In genomic region chr9:398085-398484, GRCh38 we compare ENCODE assay signal across 36 cellular contexts.
DNase-seq lines count a peak whose midpoint lies in the region; ATAC-seq, FAIRE-seq and TF ChIP-seq lines count a peak whose summit lies in the region.
"Had no signal": no experiment of that assay in that cellular context is flagged by ENCODE, and none has a peak within 500 bp of the region (broad histone marks: within the 10 kb centered on the region; RNA-seq: fewer than 3 reads in every experiment).

No MANE protein-coding gene starts in this region.

- no peaks in the 10 kb centered on the region for H3K4me1 ChIP-seq in GM23338 (ENCODE audit: insufficient read depth)
- no peaks in the 10 kb centered on the region for H3K4me1 ChIP-seq in left lung
- H3K4me1 ChIP-seq in trophoblast cell (ENCODE audit: control insufficient read depth in 1 of 2, insufficient read depth in 2 of 2, low read length in 2 of 2): no peaks in the 10 kb centered on the region
- no peaks in the 10 kb centered on the region for H3K4me1 ChIP-seq in right cardiac atrium (ENCODE audit: control insufficient read depth, insufficient read depth, low read length)
- no peaks in the 10 kb centered on the region for H3K4me1 ChIP-seq in CD4-positive, alpha-beta memory T cell (ENCODE audit: insufficient read depth, low read length)
- H3K4me1 ChIP-seq: A549; BE2C; BLaER1; BLaER1 treated with 17β-estradiol and CSF1 and Interleukin-3, amounts not matched to agents 10 nM and 100 nM; Caco-2 had no signal

- no peak overlapping the region for H2AK5ac ChIP-seq in trophoblast cell (ENCODE audit: low read length)

- no peak for TF ChIP-seq CTCF in GM23338 (conservative IDR thresholded peaks at IDR 0.05; ENCODE audit: low read depth in 2 of 2)
- TF ChIP-seq CTCF in left lung (IDR thresholded peaks at IDR 0.05): no peak
- TF ChIP-seq CTCF in osteocyte (IDR thresholded peaks at IDR 0.05): no peak

- peak overlapping the region; percentile 61 for H3K23ac ChIP-seq in trophoblast cell (ENCODE audit: low read length)

- no peaks in the 10 kb centered on the region for H3K36me3 ChIP-seq in GM23338 (ENCODE audit: insufficient read depth)
- H3K36me3 ChIP-seq in left lung: peaks cover 0 to 85% of the 10 kb centered on the region in 2 donors
- H3K36me3 ChIP-seq in trophoblast cell (ENCODE audit: control insufficient read depth in 1 of 2, insufficient read depth in 2 of 2, low read length in 2 of 2): no peaks in the 10 kb centered on the region
- H3K36me3 ChIP-seq in CD4-positive, alpha-beta memory T cell (ENCODE audit: insufficient read depth, low read length): peaks cover 87% of the 10 kb centered on the region
- H3K36me3 ChIP-seq: BE2C had no signal

- H3K4me3 Mint-ChIP-seq in GM23338: no peak overlapping the region
- no peak overlapping the region for H3K4me3 Mint-ChIP-seq in osteocyte (ENCODE audit: unreplicated experiment)
- no peak overlapping the region for H3K4me3 Mint-ChIP-seq in CD4-positive, alpha-beta memory T cell
- H3K4me3 Mint-ChIP-seq: B cell; CD14-positive monocyte; CD4-positive, alpha-beta T cell; CD4-positive, CD25-positive, alpha-beta regulatory T cell; CD8-positive, alpha-beta memory T cell; CD8-positive, alpha-beta T cell had no signal

- H3K27me3 Mint-ChIP-seq in GM23338 (ENCODE audit: insufficient read depth, low read depth, poor library complexity) (peaks cover 15% of the 10 kb centered on the region), osteocyte (ENCODE audit: unreplicated experiment) (no peaks in the 10 kb centered on the region)
- no peaks in the 10 kb centered on the region for H3K27me3 Mint-ChIP-seq in CD4-positive, alpha-beta memory T cell
- H3K27me3 Mint-ChIP-seq: B cell; CD4-positive, alpha-beta T cell; CD4-positive, CD25-positive, alpha-beta regulatory T cell had no signal

- CTCF ChIA-PET in CD4-positive, alpha-beta memory T cell (lab: Charles Lee; ENCODE audit: partially characterized antibody): no interaction called here

- no peak overlapping the region for H3K27ac ChIP-seq in GM23338 (ENCODE audit: low read depth)
- no peak overlapping the region for H3K27ac ChIP-seq in left lung
- no peak overlapping the region for H3K27ac ChIP-seq in trophoblast cell (ENCODE audit: low read depth, low read length)
- H3K27ac ChIP-seq in right cardiac atrium (ENCODE audit: low read length): no peak overlapping the region
- no peak overlapping the region for H3K27ac ChIP-seq in CD4-positive, alpha-beta memory T cell (ENCODE audit: low read depth, low read length)
- H3K27ac ChIP-seq: 22Rv1; A549; BLaER1; BLaER1 treated with 17β-estradiol and CSF1 and Interleukin-3, amounts not matched to agents 10 nM and 100 nM; C4-2B had no signal

- POLR2A ChIA-PET in CD4-positive, alpha-beta memory T cell (lab: Charles Lee; ENCODE audit: partially characterized antibody): no interaction called here

- no peaks in the 10 kb centered on the region for H3F3A ChIP-seq in GM23338 (replicated peaks; ENCODE audit: low read depth)

- ATAC-seq in GM23338: no peak
- ATAC-seq in left lung: peak; percentile 68
- no peak for ATAC-seq in right cardiac atrium
- ATAC-seq in GM18505 (IDR thresholded peaks at IDR 0.05; ENCODE audit: unreplicated experiment): no peak
- ATAC-seq: A549; CD8-positive, alpha-beta T cell had no signal

- no peak overlapping the region for H4K12ac ChIP-seq in trophoblast cell (ENCODE audit: low read depth, low read length)

- H2AFZ ChIP-seq in GM23338 (0 out of 2 replicates have a peak overlapping the region, but pooled peaks have one; percentile 28), trophoblast cell (ENCODE audit: insufficient read depth, low read length, poor library complexity) (no peak overlapping the region)

- H3K4me1 Mint-ChIP-seq in GM23338 (no peaks in the 10 kb centered on the region), osteocyte (ENCODE audit: unreplicated experiment) (no peaks in the 10 kb centered on the region)
- H3K4me1 Mint-ChIP-seq in CD4-positive, alpha-beta memory T cell: peaks cover 0 to 7% (median 4%) of the 10 kb centered on the region in 4 donors
- H3K4me1 Mint-ChIP-seq: B cell; CD14-positive monocyte; CD8-positive, alpha-beta memory T cell had no signal

- H4K8ac ChIP-seq in trophoblast cell (ENCODE audit: low read depth, low read length): no peak overlapping the region

- H3K79me2 ChIP-seq in GM23338 (replicated peaks; ENCODE audit: insufficient read depth): no peaks in the 10 kb centered on the region
- H3K79me2 ChIP-seq in trophoblast cell (ENCODE audit: control insufficient read depth, insufficient read depth, low read length, poor library complexity): no peaks in the 10 kb centered on the region

- H3K4me2 ChIP-seq in GM23338: no peak overlapping the region
- H3K4me2 ChIP-seq in trophoblast cell (ENCODE audit: low read length): no peak overlapping the region
- H3K4me2 ChIP-seq: A549; BLaER1; BLaER1 treated with 17β-estradiol and CSF1 and Interleukin-3, amounts not matched to agents 10 nM and 100 nM had no signal

- H2BK120ac ChIP-seq in trophoblast cell (ENCODE audit: insufficient read depth, low read length, poor library complexity): no peak overlapping the region

- H3K9me3 Mint-ChIP-seq in GM23338: peaks cover 24% of the 10 kb centered on the region
- H3K9me3 Mint-ChIP-seq in osteocyte (ENCODE audit: unreplicated experiment): no peaks in the 10 kb centered on the region
- peaks cover 0 to 6% (median 0%) of the 10 kb centered on the region in 8 donors for H3K9me3 Mint-ChIP-seq in CD4-positive, alpha-beta memory T cell
- H3K9me3 Mint-ChIP-seq: CD4-positive, alpha-beta T cell; CD8-positive, alpha-beta memory T cell; CD8-positive, alpha-beta T cell had no signal

- H3K9me2 ChIP-seq in GM23338 (ENCODE audit: insufficient read depth): peaks cover 14% of the 10 kb centered on the region; the same call in 1 of the 2 replicates

- no peak overlapping the region for H3K4ac ChIP-seq in trophoblast cell (ENCODE audit: low read depth, low read length)

- H3K79me1 ChIP-seq in trophoblast cell (ENCODE audit: low read length): no peaks in the 10 kb centered on the region

- no peak overlapping the region for H4K91ac ChIP-seq in trophoblast cell (ENCODE audit: low read depth, low read length)

- H3K27me3 ChIP-seq in GM23338 (ENCODE audit: insufficient read depth) (no peaks in the 10 kb centered on the region), left lung (no peaks in the 10 kb centered on the region), trophoblast cell (ENCODE audit: insufficient read depth, low read length) (no peaks in the 10 kb centered on the region), right cardiac atrium (ENCODE audit: control insufficient read depth, insufficient read depth) (no peaks in the 10 kb centered on the region)
- H3K27me3 ChIP-seq in CD4-positive, alpha-beta memory T cell (ENCODE audit: insufficient read depth, low read length): no peaks in the 10 kb centered on the region
- H3K27me3 ChIP-seq: BE2C; BLaER1; BLaER1 treated with 17β-estradiol and CSF1 and Interleukin-3, amounts not matched to agents 10 nM and 100 nM had no signal

- H3K27ac Mint-ChIP-seq in GM23338 (no peak overlapping the region), osteocyte (ENCODE audit: unreplicated experiment) (no peak overlapping the region)
- no peak overlapping the region for H3K27ac Mint-ChIP-seq in CD4-positive, alpha-beta memory T cell
- H3K27ac Mint-ChIP-seq: B cell; CD4-positive, alpha-beta T cell; CD8-positive, alpha-beta T cell had no signal

- no peaks in the 10 kb centered on the region for H4K20me1 ChIP-seq in GM23338 (replicated peaks; ENCODE audit: insufficient read depth)
- H4K20me1 ChIP-seq: BLaER1 had no signal

- no peak for FAIRE-seq in GM12891 (lab: Jason Lieb, UNC)
- FAIRE-seq: A204.1, A549, D721Med had no signal

- no peak overlapping the region for H3K18ac ChIP-seq in trophoblast cell (ENCODE audit: low read length)

- no peak overlapping the region for H3K4me3 ChIP-seq in GM23338
- H3K4me3 ChIP-seq in left lung: no peak overlapping the region
- no peak overlapping the region for H3K4me3 ChIP-seq in trophoblast cell (ENCODE audit: low read depth, low read length)
- H3K4me3 ChIP-seq in right cardiac atrium (ENCODE audit: low read length): no peak overlapping the region
- H3K4me3 ChIP-seq in CD4-positive, alpha-beta memory T cell (ENCODE audit: low read length in 2 of 2): no peak overlapping the region
- H3K4me3 ChIP-seq: A549; BLaER1; BLaER1 treated with 17β-estradiol and CSF1 and Interleukin-3, amounts not matched to agents 10 nM and 100 nM had no signal

- WGBS in trophoblast cell (ENCODE audit: extremely low coverage, insufficient coverage, insufficient read length): no CpG with 5 or more reads among the region's 5 CpGs
- WGBS in right cardiac atrium: 88% methylated on average over 5 of the region's 5 CpGs

- H3K36me3 Mint-ChIP-seq in GM23338 (ENCODE audit: low read depth) (peaks cover 24% of the 10 kb centered on the region), osteocyte (ENCODE audit: unreplicated experiment) (no peaks in the 10 kb centered on the region)
- peaks cover 64 to 75% of the 10 kb centered on the region in 2 donors for H3K36me3 Mint-ChIP-seq in CD4-positive, alpha-beta memory T cell

- no peak overlapping the region for H3K14ac ChIP-seq in trophoblast cell (ENCODE audit: low read length)

- intact Hi-C loops in left lung (cut with DNase I): no loop called here
- intact Hi-C loops in right cardiac atrium (cut with DNase I): no loop called here
- intact Hi-C loops in CD4-positive, alpha-beta memory T cell (cut with micrococcal nuclease): no loop called here

- TF ChIP-seq POLR2A in GM12891 (IDR thresholded peaks at IDR 0.05; ENCODE audit: low read depth, low read length) (no peak), GM18505 (IDR thresholded peaks at IDR 0.05; ENCODE audit: borderline replicate concordance, extremely low read depth, insufficient read depth, insufficient read length) (no peak)

- H3K9me3 ChIP-seq in left lung: no peaks in the 10 kb centered on the region
- H3K9me3 ChIP-seq in trophoblast cell (ENCODE audit: insufficient read depth, low read depth, low read length): peaks cover 3% of the 10 kb centered on the region
- H3K9me3 ChIP-seq in right cardiac atrium (ENCODE audit: control insufficient read depth, low read length): no peaks in the 10 kb centered on the region
- no peaks in the 10 kb centered on the region for H3K9me3 ChIP-seq in CD4-positive, alpha-beta memory T cell (ENCODE audit: control insufficient read depth in 1 of 2, low read length in 2 of 2)
- H3K9me3 ChIP-seq: A549; BE2C; BLaER1; BLaER1 treated with 17β-estradiol and CSF1 and Interleukin-3, amounts not matched to agents 10 nM and 100 nM; Caco-2 had no signal

- no peak overlapping the region for H2BK5ac ChIP-seq in trophoblast cell (ENCODE audit: low read depth, low read length, poor library complexity)

- no peak overlapping the region for H2BK12ac ChIP-seq in trophoblast cell (ENCODE audit: low read length)

- no peak overlapping the region for H3K9ac ChIP-seq in trophoblast cell (ENCODE audit: low read length)
- H3K9ac ChIP-seq: BLaER1; BLaER1 treated with 17β-estradiol and CSF1 and Interleukin-3, amounts not matched to agents 10 nM and 100 nM had no signal

- DNase-seq in GM23338 (ENCODE audit: low spot score): no peak
- no peak for DNase-seq in left lung
- peak; percentile 57 for DNase-seq in osteocyte (ENCODE audit: extremely low spot score, unreplicated experiment)
- peak in 1 of 2 donors; percentile 47 for DNase-seq in trophoblast cell
- no peak for DNase-seq in GM12891 (ENCODE audit: insufficient read length, low spot score)
- no peak for DNase-seq in right cardiac atrium
- no peak for DNase-seq in CD4-positive, alpha-beta memory T cell
- DNase-seq: 8988T; ACHN; AML-193; BE2C; C1 segment of cervical spinal cord; Caco-2; Calu3; CD4-positive, alpha-beta T cell; CD4-positive, CD25-positive, alpha-beta regulatory T cell; CD8-positive, alpha-beta memory T cell; CD8-positive, alpha-beta T cell; COR-L47; DMS 273 treated with DMSO at 0.1 percent for 48 hours; DMS153; DMS53; DMS79; DMS79 treated with DMSO at 0.1 percent for 48 hours; DND-41; EL had no signal
